ENCODE assay signal across 9 cellular contexts in genomic region chr5:43000198-43000840, GRCh38. TPM values are rescaled to one million over a fixed set of nuclear protein-coding genes. Genes with fewer than 3 reads are reported as not detected.
A peak's percentile ranks its signal among the peaks of the same experiment; 100 is the strongest.
DNase-seq lines count a peak whose midpoint lies in the region; ATAC-seq and TF ChIP-seq lines count a peak whose summit lies in the region.
"Had no signal": no experiment of that assay in that cellular context is flagged by ENCODE, and none has a peak within 500 bp of the region (broad histone marks: within the 10 kb centered on the region; RNA-seq: fewer than 3 reads in every experiment).

No MANE protein-coding gene starts in this region.

- no peaks in the 10 kb centered on the region for H3K36me3 Mint-ChIP-seq in brain
- H3K36me3 Mint-ChIP-seq: activated naive CD4-positive, alpha-beta T cell treated with anti-CD3 and anti-CD28 coated beads, Interleukin-2, amount 50 U/mL, for 24 hours had no signal

- H3K27ac ChIP-seq in HUES6 (ENCODE audit: low read depth, low read length) = no peak overlapping the region

- no peaks in the 10 kb centered on the region for H3K9me3 ChIP-seq in HUES6 (ENCODE audit: control insufficient read depth, insufficient read depth, low read depth, low read length)

- H3K4me1 Mint-ChIP-seq in brain = peaks cover 9% of the 10 kb centered on the region
- peaks cover 27% of the 10 kb centered on the region for H3K4me1 Mint-ChIP-seq in stimulated activated naive CD8-positive, alpha-beta T cell treated with anti-CD3 and anti-CD28 coated beads, Interleukin-15, amount 100 ng/mL, for 72 hours

- TF ChIP-seq CTCF in brain (conservative IDR thresholded peaks at IDR 0.05) = no peak

- peak overlapping the region; percentile 63 for H3K4me3 ChIP-seq in HUES6 (ENCODE audit: low read depth, low read length)

- peaks cover 72% of the 10 kb centered on the region for H3K27me3 ChIP-seq in HUES6 (ENCODE audit: control insufficient read depth, insufficient read depth, low read length)

- H3K27ac Mint-ChIP-seq in brain = no peak overlapping the region
- peak overlapping the region in 1 of 2 donors; percentile 42 for H3K27ac Mint-ChIP-seq in stimulated activated naive CD8-positive, alpha-beta T cell treated with anti-CD3 and anti-CD28 coated beads, Interleukin-15, amount 100 ng/mL, for 72 hours
- H3K27ac Mint-ChIP-seq: activated naive CD4-positive, alpha-beta T cell treated with anti-CD3 and anti-CD28 coated beads, Interleukin-2, amount 50 U/mL, for 24 hours had no signal

- no peaks in the 10 kb centered on the region for H3K36me3 ChIP-seq in HUES6 (ENCODE audit: control insufficient read depth, insufficient read depth, low read length)

- H3K9me3 Mint-ChIP-seq in brain = peaks cover 0 to 2% (median 0%) of the 10 kb centered on the region in 5 experiments
- H3K9me3 Mint-ChIP-seq in stimulated activated naive CD8-positive, alpha-beta T cell treated with anti-CD3 and anti-CD28 coated beads, Interleukin-15, amount 100 ng/mL, for 72 hours = no peaks in the 10 kb centered on the region
- H3K9me3 Mint-ChIP-seq: activated naive CD4-positive, alpha-beta T cell treated with anti-CD3 and anti-CD28 coated beads, Interleukin-2, amount 50 U/mL, for 24 hours had no signal

- DNase-seq in iPS-NIHi7 (ENCODE audit: extremely low spot score) = peak; percentile 35
- DNase-seq in stimulated activated naive CD8-positive, alpha-beta T cell treated with anti-CD3 and anti-CD28 coated beads, Interleukin-15, amount 100 ng/mL, for 72 hours = no peak
- DNase-seq in LoVo (ENCODE audit: low spot score) = no peak
- no peak for DNase-seq in NCI-H1092 (lab: John Stamatoyannopoulos, UW)
- no peak for DNase-seq in stimulated activated CD4-positive, alpha-beta T cell treated with anti-CD3 and anti-CD28 coated beads, Interleukin-2, amount 100 ng/mL, for 24 hours
- no peak for DNase-seq in NCI-H345 (lab: John Stamatoyannopoulos, UW)

- H3K4me3 Mint-ChIP-seq in brain = peak overlapping the region; percentile 37 to 79 (median 68)
- peak overlapping the region; percentile 2 to 67 for H3K4me3 Mint-ChIP-seq in stimulated activated naive CD8-positive, alpha-beta T cell treated with anti-CD3 and anti-CD28 coated beads, Interleukin-15, amount 100 ng/mL, for 72 hours
- H3K4me3 Mint-ChIP-seq: activated naive CD4-positive, alpha-beta T cell treated with anti-CD3 and anti-CD28 coated beads, Interleukin-2, amount 50 U/mL, for 24 hours had no signal

- H3K9ac ChIP-seq in HUES6 (ENCODE audit: low read length) = peak overlapping the region; percentile 30

- peaks cover 99% of the 10 kb centered on the region for H3K27me3 Mint-ChIP-seq in brain
- H3K27me3 Mint-ChIP-seq in stimulated activated naive CD8-positive, alpha-beta T cell treated with anti-CD3 and anti-CD28 coated beads, Interleukin-15, amount 100 ng/mL, for 72 hours = peaks cover 20% of the 10 kb centered on the region
- H3K27me3 Mint-ChIP-seq: activated naive CD4-positive, alpha-beta T cell treated with anti-CD3 and anti-CD28 coated beads, Interleukin-2, amount 50 U/mL, for 24 hours had no signal

- no peak for ATAC-seq in stimulated activated naive CD8-positive, alpha-beta T cell treated with anti-CD3 and anti-CD28 coated beads, Interleukin-15, amount 100 ng/mL, for 72 hours

- H3K4me1 ChIP-seq in HUES6 (ENCODE audit: control insufficient read depth, insufficient read depth, low read length) = peaks cover 5% of the 10 kb centered on the region; the same call in 1 of the 2 replicates

RNA-seq across cellular contexts. Expression of gene ANXA2R, which starts 39.8 kb away (rescaled TPM):
- 10.2 TPM for polyA plus RNA-seq in brain (ENCODE audit: insufficient read depth, low read depth, low replicate concordance)
